ENCODE assay signal across 10 cellular contexts in the genomic region with DNA sequence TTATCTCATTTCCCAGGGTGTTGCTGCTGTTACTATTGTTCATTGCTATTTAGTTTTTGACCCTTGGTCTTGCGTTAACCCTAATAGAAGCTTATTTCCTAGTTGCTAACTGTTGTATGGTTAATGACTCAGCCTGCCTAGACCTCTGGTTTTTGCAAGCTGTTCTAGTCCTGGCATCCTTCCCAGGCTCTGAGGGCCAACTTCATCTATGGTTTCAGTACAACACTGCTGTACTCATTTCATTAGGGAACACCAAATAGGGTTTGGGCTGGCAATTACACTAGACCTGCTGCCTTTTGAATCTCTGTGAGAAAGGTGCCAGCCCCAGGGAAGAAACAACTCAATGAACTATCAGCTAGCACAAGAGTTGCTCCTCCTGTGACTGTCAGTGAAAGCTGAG. TPM values are rescaled to one million over a fixed set of nuclear protein-coding genes. Genes with fewer than 3 reads are reported as not detected.
DNase-seq lines count a peak whose midpoint lies in the region; ATAC-seq and TF ChIP-seq lines count a peak whose summit lies in the region.
"Had no signal": no experiment of that assay in that cellular context is flagged by ENCODE, and none has a peak within 500 bp of the region (broad histone marks: within the 10 kb centered on the region; RNA-seq: fewer than 3 reads in every experiment).

No MANE protein-coding gene starts in this region.

- intact Hi-C loops in MCF 10A (cut with micrococcal nuclease), result no loop called here

- H4K8ac ChIP-seq in mesenchymal stem cell (ENCODE audit: low read length), result no peak overlapping the region

- no peaks in the 10 kb centered on the region for H3K36me3 ChIP-seq in mesenchymal stem cell (ENCODE audit: control insufficient read depth in 1 of 2, insufficient read depth in 2 of 2, low read depth in 1 of 2, low read length in 2 of 2)
- H3K36me3 ChIP-seq: breast epithelium had no signal

- no peak overlapping the region for H3K4me2 ChIP-seq in mesenchymal stem cell (ENCODE audit: low read length, poor library complexity, severe bottlenecking)

- no peak overlapping the region for H4K91ac ChIP-seq in mesenchymal stem cell (ENCODE audit: low read length)

- no peak for TF ChIP-seq CTCF in MCF 10A (IDR thresholded peaks at IDR 0.05; ENCODE audit: unreplicated experiment)

- H3K9me3 Mint-ChIP-seq in MCF 10A (ENCODE audit: unreplicated experiment), result no peaks in the 10 kb centered on the region

- H2BK12ac ChIP-seq in mesenchymal stem cell (ENCODE audit: low read length in 2 of 2), result no peak overlapping the region

- H3K27ac ChIP-seq in mesenchymal stem cell (ENCODE audit: low read length, poor library complexity, severe bottlenecking), result no peak overlapping the region

- H3K9me3 ChIP-seq in mesenchymal stem cell (ENCODE audit: control insufficient read depth, low read length), result peaks cover 9% of the 10 kb centered on the region
- H3K9me3 ChIP-seq: breast epithelium had no signal

- whole genome bisulfite sequencing in mesenchymal stem cell, result 80% methylated on average over 1 of the region's 1 CpG

- no TSS peak for BruUV-seq in MCF 10A (replicated peaks; lab: Mats Ljungman, UMichigan)

- ATAC-seq in HG03571 (IDR thresholded peaks at IDR 0.05; ENCODE audit: unreplicated experiment) (no peak), GM19351 (IDR thresholded peaks at IDR 0.05; ENCODE audit: unreplicated experiment) (no peak)

- H3K14ac ChIP-seq in mesenchymal stem cell (ENCODE audit: low read length in 2 of 2), result no peak overlapping the region

- H3K27ac Mint-ChIP-seq in MCF 10A (ENCODE audit: low read depth, unreplicated experiment), result no peak overlapping the region
- H3K27ac Mint-ChIP-seq: CD14-positive monocyte had no signal

- no peak overlapping the region for H2BK120ac ChIP-seq in mesenchymal stem cell (ENCODE audit: low read depth, low read length)

- H2AFZ ChIP-seq in mesenchymal stem cell (ENCODE audit: low read depth, low read length), result no peak overlapping the region

- H3K27me3 ChIP-seq in mesenchymal stem cell (ENCODE audit: control insufficient read depth in 1 of 2, insufficient read depth in 1 of 2, low read length in 2 of 2), result peaks cover 0 to 26% of the 10 kb centered on the region in 2 experiments

- CTCF ChIA-PET in MCF 10A (lab: Yijun Ruan, JAX), result no interaction called here

- no peaks in the 10 kb centered on the region for H3K79me1 ChIP-seq in mesenchymal stem cell (replicated peaks; ENCODE audit: low read length, poor library complexity, severe bottlenecking)

- no peak overlapping the region for H3K4me3 Mint-ChIP-seq in MCF 10A (ENCODE audit: unreplicated experiment)
- H3K4me3 Mint-ChIP-seq: CD14-positive monocyte had no signal

- no peak overlapping the region for H2BK15ac ChIP-seq in mesenchymal stem cell (ENCODE audit: low read depth, poor library complexity, severe bottlenecking)

- H3K36me3 Mint-ChIP-seq in MCF 10A (ENCODE audit: insufficient read depth, unreplicated experiment), result no peaks in the 10 kb centered on the region
- H3K36me3 Mint-ChIP-seq: CD14-positive monocyte had no signal

- no peak overlapping the region for H2BK5ac ChIP-seq in mesenchymal stem cell (ENCODE audit: low read depth, low read length, poor library complexity, severe bottlenecking)

- DNase-seq in DMS153 treated with DMSO at 0.1 percent for 48 hours (lab: John Stamatoyannopoulos, UW; ENCODE audit: unreplicated experiment), result peak; percentile 40
- peak; percentile 66 for DNase-seq in NCI-H1436 treated with DMSO at 0.1 percent for 48 hours (lab: John Stamatoyannopoulos, UW)
- peak; percentile 87 for DNase-seq in MCF 10A (ENCODE audit: unreplicated experiment)
- peak; percentile 80 for DNase-seq in mesenchymal stem cell
- no peak for DNase-seq in pons (ENCODE audit: low spot score)
- DNase-seq in RKO (ENCODE audit: low spot score), result no peak

- H3K4ac ChIP-seq in mesenchymal stem cell (ENCODE audit: low read depth in 1 of 2, low read length in 2 of 2), result no peak overlapping the region

- POLR2A ChIA-PET in MCF 10A (lab: Yijun Ruan, JAX), result interaction anchor here (0.6 to 1.0 kb wide), 3 partner anchors 11 to 66 kb away, joined by 3 to 4 read pairs (median 3); no protein-coding TSS in a partner anchor

- peaks cover 72% of the 10 kb centered on the region for H3K27me3 Mint-ChIP-seq in MCF 10A (ENCODE audit: insufficient read depth, unreplicated experiment)

- no peak overlapping the region for H3K18ac ChIP-seq in mesenchymal stem cell (ENCODE audit: low read depth in 1 of 2, low read length in 2 of 2)

- no peak overlapping the region for H3K9ac ChIP-seq in mesenchymal stem cell (ENCODE audit: low read length)

- no peak overlapping the region for H3K4me3 ChIP-seq in mesenchymal stem cell (ENCODE audit: insufficient read depth in 1 of 2, low read depth in 1 of 2, low read length in 2 of 2)
- H3K4me3 ChIP-seq: breast epithelium had no signal

- H3K4me1 ChIP-seq in mesenchymal stem cell (ENCODE audit: control insufficient read depth, insufficient read depth, low read depth, low read length), result no peaks in the 10 kb centered on the region
- H3K4me1 ChIP-seq: breast epithelium had no signal

- H3K23ac ChIP-seq in mesenchymal stem cell (ENCODE audit: low read length in 2 of 2), result no peak overlapping the region

- peaks cover 9% of the 10 kb centered on the region for H3K4me1 Mint-ChIP-seq in MCF 10A (ENCODE audit: insufficient read depth, unreplicated experiment)
- H3K4me1 Mint-ChIP-seq: CD14-positive monocyte had no signal

- H2AK5ac ChIP-seq in mesenchymal stem cell (ENCODE audit: low read length, severe bottlenecking), result no peak overlapping the region

RNA-seq across cellular contexts. Expression of a gene that starts 59.6 kb away (rescaled TPM):
- total RNA-seq in MCF 10A (2022), result not detected in 2 replicates
- 0.29 TPM for polyA plus RNA-seq in mesenchymal stem cell (2013, experiment 1 of 2)
- 0.29 TPM for polyA plus RNA-seq in mesenchymal stem cell (2013, experiment 2 of 2)
- polyA plus RNA-seq: CD14-positive monocyte had no signal

Comparison
In these comparisons a context has a peak if more than half of its experiments do, and no peak if none do; other contexts are left out.
1. DNase-seq: peak in DMS153 treated with DMSO at 0.1 percent for 48 hours (single experiment), NCI-H1436 treated with DMSO at 0.1 percent for 48 hours (single experiment), MCF 10A (single experiment) and mesenchymal stem cell (single experiment); none in pons (single experiment) and RKO (single experiment).